In the genomic region with DNA sequence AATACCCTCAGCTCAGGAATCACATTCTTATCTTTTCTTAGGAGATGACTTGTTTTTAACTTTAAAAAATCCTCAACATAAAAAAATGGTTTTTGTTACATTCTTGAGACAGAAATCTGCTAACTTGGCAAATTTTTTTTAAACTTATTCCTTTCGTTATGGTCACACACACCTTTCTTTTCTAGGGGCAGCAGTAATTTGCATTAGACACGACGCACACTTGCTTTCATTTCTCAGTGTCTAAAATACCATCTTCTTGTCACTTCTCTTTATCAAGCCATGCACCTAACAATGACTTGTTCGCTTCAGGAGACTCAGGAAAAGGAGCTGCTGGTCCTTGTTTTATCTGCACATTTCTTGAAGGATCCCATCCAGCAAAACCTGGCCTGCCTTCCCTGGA, we compare ENCODE assay signal across 8 cellular contexts.
DNase-seq lines count a peak whose midpoint lies in the region; ATAC-seq lines count a peak whose summit lies in the region.

No MANE protein-coding gene starts in this region.

- CTCF ChIA-PET in activated CD4-positive, alpha-beta T cell treated with anti-CD3 and anti-CD28 coated beads, Interleukin-2, amount 10 ng/mL, durations not matched to agents 7 days and 5 days (lab: Charles Lee) = no interaction called here
- CTCF ChIA-PET in T-cell (lab: Charles Lee) = no interaction called here

- no peak for DNase-seq in activated CD4-positive, alpha-beta T cell treated with anti-CD3 and anti-CD28 coated beads, Interleukin-2, amount 10 ng/mL, durations not matched to agents 7 days and 5 days
- no peak for DNase-seq in activated CD4-positive, alpha-beta T cell treated with anti-CD3 and anti-CD28 coated beads, Interleukin-2, amount 50 U/mL, for 4 hours
- no peak for DNase-seq in T-cell
- DNase-seq in stimulated activated naive B cell treated with anti-CD40 and anti-IgM and Interleukin-4, amounts not matched to agents 10 μg/mL and 1 μg/mL and 100 μg/mL, for 72 hours = no peak
- DNase-seq in NCI-H2029 (lab: John Stamatoyannopoulos, UW) = no peak
- no peak for DNase-seq in putamen (ENCODE audit: low spot score)
- DNase-seq in DMS153 (lab: John Stamatoyannopoulos, UW) = no peak

- POLR2A ChIA-PET in activated CD4-positive, alpha-beta T cell treated with anti-CD3 and anti-CD28 coated beads, Interleukin-2, amount 10 ng/mL, durations not matched to agents 7 days and 5 days (lab: Charles Lee) = interaction anchor here (0.9 to 1.0 kb wide), 2 partner anchors 11 to 130 kb away, joined by 4 read pairs; no protein-coding TSS in a partner anchor
- POLR2A ChIA-PET in T-cell (lab: Charles Lee) = no interaction called here

- H3K27ac Mint-ChIP-seq in activated CD4-positive, alpha-beta T cell treated with anti-CD3 and anti-CD28 coated beads, Interleukin-2, amount 10 ng/mL, durations not matched to agents 7 days and 5 days = peak overlapping the region; percentile 93
- H3K27ac Mint-ChIP-seq in T-cell = peak overlapping the region; percentile 68 to 92
- H3K27ac Mint-ChIP-seq in stimulated activated naive B cell treated with anti-CD40 and anti-IgM and Interleukin-4, amounts not matched to agents 10 μg/mL and 1 μg/mL and 100 μg/mL, for 72 hours = peak overlapping the region; percentile 91

- H3K4me1 Mint-ChIP-seq in activated CD4-positive, alpha-beta T cell treated with anti-CD3 and anti-CD28 coated beads, Interleukin-2, amount 10 ng/mL, durations not matched to agents 7 days and 5 days = peaks cover 49% of the 10 kb centered on the region
- peaks cover 40 to 45% (median 42%) of the 10 kb centered on the region in 3 donors for H3K4me1 Mint-ChIP-seq in T-cell
- H3K4me1 Mint-ChIP-seq in stimulated activated naive B cell treated with anti-CD40 and anti-IgM and Interleukin-4, amounts not matched to agents 10 μg/mL and 1 μg/mL and 100 μg/mL, for 72 hours = peaks cover 16 to 25% of the 10 kb centered on the region in 2 donors

- H3K27me3 Mint-ChIP-seq in activated CD4-positive, alpha-beta T cell treated with anti-CD3 and anti-CD28 coated beads, Interleukin-2, amount 10 ng/mL, durations not matched to agents 7 days and 5 days = no peaks in the 10 kb centered on the region
- H3K27me3 Mint-ChIP-seq in T-cell = no peaks in the 10 kb centered on the region
- H3K27me3 Mint-ChIP-seq in stimulated activated naive B cell treated with anti-CD40 and anti-IgM and Interleukin-4, amounts not matched to agents 10 μg/mL and 1 μg/mL and 100 μg/mL, for 72 hours = peaks cover 0 to 5% of the 10 kb centered on the region in 2 donors

- peak overlapping the region; percentile 56 for H3K4me3 Mint-ChIP-seq in activated CD4-positive, alpha-beta T cell treated with anti-CD3 and anti-CD28 coated beads, Interleukin-2, amount 10 ng/mL, durations not matched to agents 7 days and 5 days
- H3K4me3 Mint-ChIP-seq in T-cell = peak overlapping the region; percentile 41 to 72 (median 67)
- peak overlapping the region; percentile 59 to 67 for H3K4me3 Mint-ChIP-seq in stimulated activated naive B cell treated with anti-CD40 and anti-IgM and Interleukin-4, amounts not matched to agents 10 μg/mL and 1 μg/mL and 100 μg/mL, for 72 hours

- H3K36me3 Mint-ChIP-seq in activated CD4-positive, alpha-beta T cell treated with anti-CD3 and anti-CD28 coated beads, Interleukin-2, amount 10 ng/mL, durations not matched to agents 7 days and 5 days (ENCODE audit: low read depth) = peaks cover 3% of the 10 kb centered on the region
- no peaks in the 10 kb centered on the region for H3K36me3 Mint-ChIP-seq in T-cell
- H3K36me3 Mint-ChIP-seq in stimulated activated naive B cell treated with anti-CD40 and anti-IgM and Interleukin-4, amounts not matched to agents 10 μg/mL and 1 μg/mL and 100 μg/mL, for 72 hours = no peaks in the 10 kb centered on the region

- ATAC-seq in HG02943 (IDR thresholded peaks at IDR 0.05; ENCODE audit: low read depth, unreplicated experiment) = peak; percentile 66
- ATAC-seq in T-cell (replicated peaks in 1 of 4) = peak in 2 of 4 experiments; percentile 16 to 30
- ATAC-seq in stimulated activated naive B cell treated with anti-CD40 and anti-IgM and Interleukin-4, amounts not matched to agents 10 μg/mL and 1 μg/mL and 100 μg/mL, for 72 hours (replicated peaks) = peak; percentile 80

- peaks cover 16% of the 10 kb centered on the region for H3K9me3 Mint-ChIP-seq in activated CD4-positive, alpha-beta T cell treated with anti-CD3 and anti-CD28 coated beads, Interleukin-2, amount 10 ng/mL, durations not matched to agents 7 days and 5 days
- peaks cover 0 to 8% (median 3%) of the 10 kb centered on the region in 3 donors for H3K9me3 Mint-ChIP-seq in T-cell
- peaks cover 2 to 6% of the 10 kb centered on the region in 2 donors for H3K9me3 Mint-ChIP-seq in stimulated activated naive B cell treated with anti-CD40 and anti-IgM and Interleukin-4, amounts not matched to agents 10 μg/mL and 1 μg/mL and 100 μg/mL, for 72 hours
